Comparison of ENCODE assay signal across 14 cellular contexts in genomic region chr15:38560456-38560926, GRCh38. TPM values are rescaled to one million over a fixed set of nuclear protein-coding genes. Genes with fewer than 3 reads are reported as not detected.
DNase-seq lines count a peak whose midpoint lies in the region; ATAC-seq and TF ChIP-seq lines count a peak whose summit lies in the region.
"Had no signal": no experiment of that assay in that cellular context is flagged by ENCODE, and none has a peak within 500 bp of the region (broad histone marks: within the 10 kb centered on the region; RNA-seq: fewer than 3 reads in every experiment).

No MANE protein-coding gene starts in this region.

- H3K27ac Mint-ChIP-seq in activated naive CD8-positive, alpha-beta T cell treated with anti-CD3 and anti-CD28 coated beads, Interleukin-2, amount 50 U/mL, for 24 hours = peak overlapping the region; percentile 92

- H3K4me1 ChIP-seq in prostate gland (replicated peaks) = peaks cover 5% of the 10 kb centered on the region

- H3K9me3 Mint-ChIP-seq in activated naive CD8-positive, alpha-beta T cell treated with anti-CD3 and anti-CD28 coated beads, Interleukin-2, amount 50 U/mL, for 24 hours = no peaks in the 10 kb centered on the region
- H3K9me3 Mint-ChIP-seq: nephron had no signal

- H3K27me3 ChIP-seq in GM06990 (replicated peaks; ENCODE audit: control insufficient read depth, insufficient read depth, low read length) = no peaks in the 10 kb centered on the region
- H3K27me3 ChIP-seq in prostate gland (replicated peaks; ENCODE audit: insufficient read depth) = peaks cover 4% of the 10 kb centered on the region

- ATAC-seq in GM18907 (IDR thresholded peaks at IDR 0.05; ENCODE audit: unreplicated experiment) (peak; percentile 29), HG03469 (IDR thresholded peaks at IDR 0.05; ENCODE audit: unreplicated experiment) (peak; percentile 29), left cardiac atrium (no peak)
- peak; percentile 34 for ATAC-seq in activated naive CD8-positive, alpha-beta T cell treated with anti-CD3 and anti-CD28 coated beads, Interleukin-2, amount 50 U/mL, for 24 hours

- H3K27ac ChIP-seq in prostate gland = no peak overlapping the region
- H3K27ac ChIP-seq: C4-2B, esophagus squamous epithelium had no signal

- 90% methylated on average over 7 of the region's 7 CpGs for WGBS in prostate gland

- H3K27me3 Mint-ChIP-seq in activated naive CD8-positive, alpha-beta T cell treated with anti-CD3 and anti-CD28 coated beads, Interleukin-2, amount 50 U/mL, for 24 hours = no peaks in the 10 kb centered on the region

- DNase-seq in GM06990 (ENCODE audit: extremely low read depth, insufficient read length) (peak; percentile 45), NCI-H2196 treated with DMSO at 0.1 percent for 48 hours (lab: John Stamatoyannopoulos, UW; ENCODE audit: unreplicated experiment) (no peak), putamen (ENCODE audit: low spot score) (no peak), prostate gland (ENCODE audit: low spot score) (no peak), left cardiac atrium (no peak)
- DNase-seq in activated naive CD8-positive, alpha-beta T cell treated with anti-CD3 and anti-CD28 coated beads, Interleukin-2, amount 50 U/mL, for 24 hours = no peak
- DNase-seq: activated CD4-positive, CD25-positive, alpha-beta regulatory T cell treated with anti-CD3 and anti-CD28 coated beads, Interleukin-2, amount 50 U/mL, for 72 hours; esophagus squamous epithelium; MM.1S; SIG-M5 had no signal

- no peak overlapping the region for H3K4me3 ChIP-seq in GM06990 (replicated peaks; ENCODE audit: low read depth, low read length)
- H3K4me3 ChIP-seq in prostate gland = no peak overlapping the region

- H3K9me3 ChIP-seq in prostate gland = no peaks in the 10 kb centered on the region
- H3K9me3 ChIP-seq: esophagus squamous epithelium had no signal

- H3K4me1 Mint-ChIP-seq in activated naive CD8-positive, alpha-beta T cell treated with anti-CD3 and anti-CD28 coated beads, Interleukin-2, amount 50 U/mL, for 24 hours = peaks cover 86% of the 10 kb centered on the region

- no peak for TF ChIP-seq POLR2A in prostate gland (IDR thresholded peaks at IDR 0.05)

- intact Hi-C loops in prostate gland (cut with DNase I) (loop anchor here (10.0 kb wide), 1 partner anchor 124 kb away; no protein-coding TSS in a partner anchor), left cardiac atrium (cut with DNase I) (loop anchor here (5.0 to 10.0 kb wide), 3 partner anchors 64 to 117 kb away; no protein-coding TSS in a partner anchor)

- TF ChIP-seq CTCF in GM06990 (IDR thresholded peaks at IDR 0.05; ENCODE audit: insufficient read depth, low read length, poor library complexity, severe bottlenecking) (no peak), prostate gland (IDR thresholded peaks at IDR 0.05) (no peak)

- peak overlapping the region; percentile 92 for H3K4me3 Mint-ChIP-seq in activated naive CD8-positive, alpha-beta T cell treated with anti-CD3 and anti-CD28 coated beads, Interleukin-2, amount 50 U/mL, for 24 hours

- peaks cover 69% of the 10 kb centered on the region for H3K36me3 Mint-ChIP-seq in activated naive CD8-positive, alpha-beta T cell treated with anti-CD3 and anti-CD28 coated beads, Interleukin-2, amount 50 U/mL, for 24 hours (ENCODE audit: low read depth)

- H3K36me3 ChIP-seq in GM06990 (ENCODE audit: control insufficient read depth, insufficient read depth, low read length) (peaks cover 4% of the 10 kb centered on the region; the same call in 1 of the 2 replicates), prostate gland (no peaks in the 10 kb centered on the region)

RNA-seq across cellular contexts. Expression of gene RASGRP1, which starts 4.1 kb away (rescaled TPM):
- total RNA-seq in prostate gland (1 to 10 TPM in 1 of 2 donors, under 1 TPM in 1; 0.36 to 7.6 TPM), left cardiac atrium (1 to 10 TPM; 1.0 to 1.6 TPM)

Comparison
In these comparisons a context has a peak if more than half of its experiments do, and no peak if none do; other contexts are left out.
1. ATAC-seq: peak in GM18907 (single experiment), HG03469 (single experiment) and activated naive CD8-positive, alpha-beta T cell treated with anti-CD3 and anti-CD28 coated beads, Interleukin-2, amount 50 U/mL, for 24 hours (single experiment); none in left cardiac atrium (0 of 2).